ENCODE assay signal across 1 cellular context in the genomic region with DNA sequence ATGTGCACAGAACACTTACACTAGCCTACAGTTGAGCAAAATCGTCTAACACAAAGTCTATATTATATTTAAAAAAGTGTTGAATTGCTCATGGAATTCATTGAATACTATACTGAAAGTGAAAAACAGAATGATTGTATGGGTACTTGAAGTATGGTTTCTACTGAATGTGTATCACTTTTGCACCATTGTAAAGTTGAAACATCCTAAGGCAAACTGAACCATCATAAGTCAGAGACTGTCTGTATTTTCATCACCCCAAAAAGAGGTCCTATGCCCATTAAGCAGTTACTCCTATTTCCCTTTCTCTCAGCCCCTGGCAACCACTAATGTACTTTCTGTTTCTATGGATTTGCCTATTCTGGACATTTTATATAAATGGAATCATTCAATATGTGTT.
TF ChIP-seq lines count a peak whose summit lies in the region.

No MANE protein-coding gene starts in this region.

TF ChIP-seq in HCT116, 20 proteins besides CTCF, POLR2A, EP300 and RAD21:
- TF ChIP-seq CEBPB (IDR thresholded peaks at IDR 0.05; ENCODE audit: low read depth) (no peak), SRF (IDR thresholded peaks at IDR 0.05; ENCODE audit: low read depth) (no peak), JUND (IDR thresholded peaks at IDR 0.05) (no peak), SIN3A (IDR thresholded peaks at IDR 0.05; ENCODE audit: low read depth) (no peak), EGR1 (IDR thresholded peaks at IDR 0.05; ENCODE audit: low read depth) (no peak), CBX3 (IDR thresholded peaks at IDR 0.05; ENCODE audit: low read depth) (no peak)
